In the genomic region with DNA sequence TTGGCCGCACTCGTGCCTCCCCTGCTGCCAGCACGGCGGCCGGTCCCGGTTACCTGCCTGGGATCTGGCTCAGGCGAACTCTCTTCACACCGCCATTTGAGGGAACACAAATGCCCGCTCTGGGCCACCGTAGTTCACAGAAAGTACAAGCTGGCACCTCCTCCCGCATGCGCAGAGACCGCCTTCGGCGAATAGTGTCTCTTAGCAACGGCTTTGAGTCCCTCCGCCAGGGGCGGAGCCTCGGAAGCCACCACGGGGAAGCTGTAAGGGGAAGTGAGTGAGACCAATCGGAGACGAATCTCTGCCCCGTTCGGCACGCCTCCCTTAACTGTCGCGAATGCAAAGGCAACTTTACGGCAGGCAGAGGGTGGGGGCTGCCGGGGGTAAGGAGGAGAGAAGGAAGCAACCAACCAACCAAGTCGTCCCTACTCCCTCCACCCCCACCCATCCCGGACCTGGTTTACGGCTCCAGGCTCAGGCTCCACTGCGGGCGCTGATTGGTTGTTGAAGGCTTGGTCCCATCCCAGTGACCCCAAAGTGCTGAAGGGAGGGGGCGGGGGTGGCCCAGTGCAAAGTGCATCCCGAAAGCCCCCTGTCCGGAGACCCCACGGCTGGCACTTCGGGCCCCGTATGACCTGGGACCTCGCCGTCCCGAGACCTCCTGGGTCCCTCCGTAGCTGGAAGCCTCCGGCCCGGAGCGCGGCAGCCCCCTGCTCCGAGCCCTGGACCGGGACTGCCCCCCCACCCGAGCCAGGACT, we compare ENCODE assay signal across 1 cellular context.
TF ChIP-seq lines count a peak whose summit lies in the region.

A gene with protein sequence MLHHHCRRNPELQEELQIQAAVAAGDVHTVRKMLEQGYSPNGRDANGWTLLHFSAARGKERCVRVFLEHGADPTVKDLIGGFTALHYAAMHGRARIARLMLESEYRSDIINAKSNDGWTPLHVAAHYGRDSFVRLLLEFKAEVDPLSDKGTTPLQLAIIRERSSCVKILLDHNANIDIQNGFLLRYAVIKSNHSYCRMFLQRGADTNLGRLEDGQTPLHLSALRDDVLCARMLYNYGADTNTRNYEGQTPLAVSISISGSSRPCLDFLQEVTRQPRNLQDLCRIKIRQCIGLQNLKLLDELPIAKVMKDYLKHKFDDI (plus strand): TSS at position 526 of the 758 bp plus-strand sequence. CDS start 9,628 bp downstream, outside the sequence.
A gene with protein sequence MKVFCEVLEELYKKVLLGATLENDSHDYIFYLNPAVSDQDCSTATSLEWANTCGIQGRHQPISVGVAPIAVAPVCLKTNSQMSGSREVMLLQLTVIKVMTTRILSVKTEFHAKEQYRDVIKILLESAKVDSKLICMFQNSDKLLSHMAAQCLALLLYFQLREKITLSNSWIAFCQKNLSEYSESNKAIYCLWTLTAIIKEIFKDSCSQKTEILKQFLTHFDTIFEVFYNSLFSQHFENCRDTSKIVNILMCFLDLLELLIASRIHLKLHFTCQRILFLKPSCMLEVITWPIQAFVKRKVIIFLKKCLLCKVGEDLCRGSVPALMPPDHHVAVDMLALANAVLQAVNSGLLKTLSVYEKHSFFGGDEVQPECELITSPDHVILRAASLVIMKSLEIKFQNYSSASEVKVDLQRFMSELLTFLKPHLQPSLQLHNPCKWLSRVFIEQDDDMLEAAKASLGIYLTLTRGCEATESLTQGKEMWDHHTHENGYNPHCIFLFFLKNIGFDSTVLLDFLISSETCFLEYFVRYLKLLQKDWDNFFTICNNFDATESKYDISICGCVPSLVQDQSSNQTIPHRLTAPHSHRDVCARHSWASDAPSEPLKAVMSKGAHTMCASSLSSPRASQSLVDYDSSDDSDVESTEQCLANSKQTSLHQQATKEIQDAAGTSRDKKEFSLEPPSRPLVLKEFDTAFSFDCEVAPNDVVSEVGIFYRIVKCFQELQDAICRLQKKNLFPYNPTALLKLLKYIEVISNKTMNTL (minus strand): TSS at position 121 of the 758 bp plus-strand sequence. CDS start 21,342 bp downstream, outside the sequence.

TF ChIP-seq in HepG2, 621 proteins besides CTCF, POLR2A, EP300 and RAD21 (continues in another document):
- TF ChIP-seq, protein P1, sequence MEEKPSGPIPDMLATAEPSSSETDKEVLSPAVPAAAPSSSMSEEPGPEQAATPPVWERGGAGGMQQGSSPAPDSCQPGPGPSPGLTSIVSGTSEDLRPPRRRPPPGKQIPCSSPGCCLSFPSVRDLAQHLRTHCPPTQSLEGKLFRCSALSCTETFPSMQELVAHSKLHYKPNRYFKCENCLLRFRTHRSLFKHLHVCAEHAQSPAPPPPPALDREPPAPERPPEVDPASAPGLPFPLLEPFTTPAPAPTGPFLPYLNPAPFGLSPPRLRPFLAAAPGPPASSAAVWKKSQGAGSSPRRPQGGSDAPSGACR (CRISPR knock-in tag; IDR thresholded peaks at IDR 0.05), result peak; percentile 45
- TF ChIP-seq ZNF232 (CRISPR knock-in tag; IDR thresholded peaks at IDR 0.05; ENCODE audit: borderline replicate concordance) (no peak), ZNF891 (CRISPR knock-in tag; IDR thresholded peaks at IDR 0.05) (peak; percentile 86), ZNF589 (CRISPR knock-in tag; conservative IDR thresholded peaks at IDR 0.05) (0 out of 2 replicates have a peak, but pooled peaks have one; percentile 16), MIER3 (CRISPR knock-in tag; IDR thresholded peaks at IDR 0.05; ENCODE audit: borderline replicate concordance) (peak; percentile 45; the same call in 1 of the 2 replicates), IRF2 (CRISPR knock-in tag; IDR thresholded peaks at IDR 0.05) (peak; percentile 87), NCOA1 (CRISPR knock-in tag; IDR thresholded peaks at IDR 0.05) (no peak), SP2 (CRISPR knock-in tag; IDR thresholded peaks at IDR 0.05) (peak; percentile 82), HES4 (CRISPR knock-in tag; IDR thresholded peaks at IDR 0.05; ENCODE audit: borderline replicate concordance) (0 out of 2 replicates have a peak, but pooled peaks have one; percentile 66), KDM5A (IDR thresholded peaks at IDR 0.05; ENCODE audit: borderline replicate concordance, low read length) (peak; percentile 92; the same call in 1 of the 2 replicates), TARDBP (CRISPR knock-in tag; IDR thresholded peaks at IDR 0.05) (peak; percentile 31; the same call in 1 of the 2 replicates), DPF2 (CRISPR knock-in tag; IDR thresholded peaks at IDR 0.05; ENCODE audit: borderline replicate concordance, low read depth) (no peak), RFX3 (CRISPR knock-in tag; IDR thresholded peaks at IDR 0.05) (peak; percentile 94), SRF (IDR thresholded peaks at IDR 0.05; ENCODE audit: low read depth, low read length) (peak; percentile 14; the same call in 1 of the 2 replicates), ZNF317 (CRISPR knock-in tag; IDR thresholded peaks at IDR 0.05) (no peak)
- TF ChIP-seq, protein P2, sequence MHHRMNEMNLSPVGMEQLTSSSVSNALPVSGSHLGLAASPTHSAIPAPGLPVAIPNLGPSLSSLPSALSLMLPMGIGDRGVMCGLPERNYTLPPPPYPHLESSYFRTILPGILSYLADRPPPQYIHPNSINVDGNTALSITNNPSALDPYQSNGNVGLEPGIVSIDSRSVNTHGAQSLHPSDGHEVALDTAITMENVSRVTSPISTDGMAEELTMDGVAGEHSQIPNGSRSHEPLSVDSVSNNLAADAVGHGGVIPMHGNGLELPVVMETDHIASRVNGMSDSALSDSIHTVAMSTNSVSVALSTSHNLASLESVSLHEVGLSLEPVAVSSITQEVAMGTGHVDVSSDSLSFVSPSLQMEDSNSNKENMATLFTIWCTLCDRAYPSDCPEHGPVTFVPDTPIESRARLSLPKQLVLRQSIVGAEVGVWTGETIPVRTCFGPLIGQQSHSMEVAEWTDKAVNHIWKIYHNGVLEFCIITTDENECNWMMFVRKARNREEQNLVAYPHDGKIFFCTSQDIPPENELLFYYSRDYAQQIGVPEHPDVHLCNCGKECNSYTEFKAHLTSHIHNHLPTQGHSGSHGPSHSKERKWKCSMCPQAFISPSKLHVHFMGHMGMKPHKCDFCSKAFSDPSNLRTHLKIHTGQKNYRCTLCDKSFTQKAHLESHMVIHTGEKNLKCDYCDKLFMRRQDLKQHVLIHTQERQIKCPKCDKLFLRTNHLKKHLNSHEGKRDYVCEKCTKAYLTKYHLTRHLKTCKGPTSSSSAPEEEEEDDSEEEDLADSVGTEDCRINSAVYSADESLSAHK (CRISPR knock-in tag; IDR thresholded peaks at IDR 0.05; ENCODE audit: borderline replicate concordance), result no peak
- TF ChIP-seq, protein P3, sequence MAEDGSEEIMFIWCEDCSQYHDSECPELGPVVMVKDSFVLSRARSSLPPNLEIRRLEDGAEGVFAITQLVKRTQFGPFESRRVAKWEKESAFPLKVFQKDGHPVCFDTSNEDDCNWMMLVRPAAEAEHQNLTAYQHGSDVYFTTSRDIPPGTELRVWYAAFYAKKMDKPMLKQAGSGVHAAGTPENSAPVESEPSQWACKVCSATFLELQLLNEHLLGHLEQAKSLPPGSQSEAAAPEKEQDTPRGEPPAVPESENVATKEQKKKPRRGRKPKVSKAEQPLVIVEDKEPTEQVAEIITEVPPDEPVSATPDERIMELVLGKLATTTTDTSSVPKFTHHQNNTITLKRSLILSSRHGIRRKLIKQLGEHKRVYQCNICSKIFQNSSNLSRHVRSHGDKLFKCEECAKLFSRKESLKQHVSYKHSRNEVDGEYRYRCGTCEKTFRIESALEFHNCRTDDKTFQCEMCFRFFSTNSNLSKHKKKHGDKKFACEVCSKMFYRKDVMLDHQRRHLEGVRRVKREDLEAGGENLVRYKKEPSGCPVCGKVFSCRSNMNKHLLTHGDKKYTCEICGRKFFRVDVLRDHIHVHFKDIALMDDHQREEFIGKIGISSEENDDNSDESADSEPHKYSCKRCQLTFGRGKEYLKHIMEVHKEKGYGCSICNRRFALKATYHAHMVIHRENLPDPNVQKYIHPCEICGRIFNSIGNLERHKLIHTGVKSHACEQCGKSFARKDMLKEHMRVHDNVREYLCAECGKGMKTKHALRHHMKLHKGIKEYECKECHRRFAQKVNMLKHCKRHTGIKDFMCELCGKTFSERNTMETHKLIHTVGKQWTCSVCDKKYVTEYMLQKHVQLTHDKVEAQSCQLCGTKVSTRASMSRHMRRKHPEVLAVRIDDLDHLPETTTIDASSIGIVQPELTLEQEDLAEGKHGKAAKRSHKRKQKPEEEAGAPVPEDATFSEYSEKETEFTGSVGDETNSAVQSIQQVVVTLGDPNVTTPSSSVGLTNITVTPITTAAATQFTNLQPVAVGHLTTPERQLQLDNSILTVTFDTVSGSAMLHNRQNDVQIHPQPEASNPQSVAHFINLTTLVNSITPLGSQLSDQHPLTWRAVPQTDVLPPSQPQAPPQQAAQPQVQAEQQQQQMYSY (CRISPR knock-in tag; IDR thresholded peaks at IDR 0.05), result 0 out of 2 replicates have a peak, but pooled peaks have one; percentile 73
- TF ChIP-seq, protein P4, sequence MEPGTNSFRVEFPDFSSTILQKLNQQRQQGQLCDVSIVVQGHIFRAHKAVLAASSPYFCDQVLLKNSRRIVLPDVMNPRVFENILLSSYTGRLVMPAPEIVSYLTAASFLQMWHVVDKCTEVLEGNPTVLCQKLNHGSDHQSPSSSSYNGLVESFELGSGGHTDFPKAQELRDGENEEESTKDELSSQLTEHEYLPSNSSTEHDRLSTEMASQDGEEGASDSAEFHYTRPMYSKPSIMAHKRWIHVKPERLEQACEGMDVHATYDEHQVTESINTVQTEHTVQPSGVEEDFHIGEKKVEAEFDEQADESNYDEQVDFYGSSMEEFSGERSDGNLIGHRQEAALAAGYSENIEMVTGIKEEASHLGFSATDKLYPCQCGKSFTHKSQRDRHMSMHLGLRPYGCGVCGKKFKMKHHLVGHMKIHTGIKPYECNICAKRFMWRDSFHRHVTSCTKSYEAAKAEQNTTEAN (CRISPR knock-in tag; conservative IDR thresholded peaks at IDR 0.05), result peak; percentile 29; the same call in 1 of the 2 replicates
- TF ChIP-seq, protein P5, sequence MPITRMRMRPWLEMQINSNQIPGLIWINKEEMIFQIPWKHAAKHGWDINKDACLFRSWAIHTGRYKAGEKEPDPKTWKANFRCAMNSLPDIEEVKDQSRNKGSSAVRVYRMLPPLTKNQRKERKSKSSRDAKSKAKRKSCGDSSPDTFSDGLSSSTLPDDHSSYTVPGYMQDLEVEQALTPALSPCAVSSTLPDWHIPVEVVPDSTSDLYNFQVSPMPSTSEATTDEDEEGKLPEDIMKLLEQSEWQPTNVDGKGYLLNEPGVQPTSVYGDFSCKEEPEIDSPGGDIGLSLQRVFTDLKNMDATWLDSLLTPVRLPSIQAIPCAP (CRISPR knock-in tag; IDR thresholded peaks at IDR 0.05; ENCODE audit: low read depth), result 0 out of 2 replicates have a peak, but pooled peaks have one; percentile 49
- TF ChIP-seq, protein P6, sequence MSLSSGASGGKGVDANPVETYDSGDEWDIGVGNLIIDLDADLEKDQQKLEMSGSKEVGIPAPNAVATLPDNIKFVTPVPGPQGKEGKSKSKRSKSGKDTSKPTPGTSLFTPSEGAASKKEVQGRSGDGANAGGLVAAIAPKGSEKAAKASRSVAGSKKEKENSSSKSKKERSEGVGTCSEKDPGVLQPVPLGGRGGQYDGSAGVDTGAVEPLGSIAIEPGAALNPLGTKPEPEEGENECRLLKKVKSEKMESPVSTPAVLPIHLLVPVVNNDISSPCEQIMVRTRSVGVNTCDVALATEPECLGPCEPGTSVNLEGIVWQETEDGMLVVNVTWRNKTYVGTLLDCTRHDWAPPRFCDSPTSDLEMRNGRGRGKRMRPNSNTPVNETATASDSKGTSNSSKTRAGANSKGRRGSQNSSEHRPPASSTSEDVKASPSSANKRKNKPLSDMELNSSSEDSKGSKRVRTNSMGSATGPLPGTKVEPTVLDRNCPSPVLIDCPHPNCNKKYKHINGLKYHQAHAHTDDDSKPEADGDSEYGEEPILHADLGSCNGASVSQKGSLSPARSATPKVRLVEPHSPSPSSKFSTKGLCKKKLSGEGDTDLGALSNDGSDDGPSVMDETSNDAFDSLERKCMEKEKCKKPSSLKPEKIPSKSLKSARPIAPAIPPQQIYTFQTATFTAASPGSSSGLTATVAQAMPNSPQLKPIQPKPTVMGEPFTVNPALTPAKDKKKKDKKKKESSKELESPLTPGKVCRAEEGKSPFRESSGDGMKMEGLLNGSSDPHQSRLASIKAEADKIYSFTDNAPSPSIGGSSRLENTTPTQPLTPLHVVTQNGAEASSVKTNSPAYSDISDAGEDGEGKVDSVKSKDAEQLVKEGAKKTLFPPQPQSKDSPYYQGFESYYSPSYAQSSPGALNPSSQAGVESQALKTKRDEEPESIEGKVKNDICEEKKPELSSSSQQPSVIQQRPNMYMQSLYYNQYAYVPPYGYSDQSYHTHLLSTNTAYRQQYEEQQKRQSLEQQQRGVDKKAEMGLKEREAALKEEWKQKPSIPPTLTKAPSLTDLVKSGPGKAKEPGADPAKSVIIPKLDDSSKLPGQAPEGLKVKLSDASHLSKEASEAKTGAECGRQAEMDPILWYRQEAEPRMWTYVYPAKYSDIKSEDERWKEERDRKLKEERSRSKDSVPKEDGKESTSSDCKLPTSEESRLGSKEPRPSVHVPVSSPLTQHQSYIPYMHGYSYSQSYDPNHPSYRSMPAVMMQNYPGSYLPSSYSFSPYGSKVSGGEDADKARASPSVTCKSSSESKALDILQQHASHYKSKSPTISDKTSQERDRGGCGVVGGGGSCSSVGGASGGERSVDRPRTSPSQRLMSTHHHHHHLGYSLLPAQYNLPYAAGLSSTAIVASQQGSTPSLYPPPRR (CRISPR knock-in tag; IDR thresholded peaks at IDR 0.05; ENCODE audit: borderline replicate concordance), result 0 out of 2 replicates have a peak, but pooled peaks have one; percentile 34
